ENCODE assay signal across 15 cellular contexts in genomic region chr12:14387472-14387871, GRCh38. TPM values are rescaled to one million over a fixed set of nuclear protein-coding genes. Genes with fewer than 3 reads are reported as not detected.
A peak's percentile ranks its signal among the peaks of the same experiment; 100 is the strongest.
DNase-seq lines count a peak whose midpoint lies in the region; ATAC-seq and TF ChIP-seq lines count a peak whose summit lies in the region.
"Had no signal": no experiment of that assay in that cellular context is flagged by ENCODE, and none has a peak within 500 bp of the region (broad histone marks: within the 10 kb centered on the region; RNA-seq: fewer than 3 reads in every experiment).

No MANE protein-coding gene starts in this region.

- peak overlapping the region; percentile 71 for H3K4me3 Mint-ChIP-seq in activated T-cell treated with anti-CD3 and anti-CD28 coated beads, Interleukin-2, amount 50 U/mL, for 24 hours
- H3K4me3 Mint-ChIP-seq in WTC11 (no peak overlapping the region), glutamatergic neuron (ENCODE audit: unreplicated experiment) (peak overlapping the region; percentile 15)
- H3K4me3 Mint-ChIP-seq in stimulated activated memory B cell treated with anti-CD40 and anti-IgM and Interleukin-4, amounts not matched to agents 10 μg/mL and 1 μg/mL and 100 μg/mL, for 72 hours, result peak overlapping the region; percentile 57

- H3K36me3 ChIP-seq in WERI-Rb-1, result no peaks in the 10 kb centered on the region

- H3K4me1 Mint-ChIP-seq in activated T-cell treated with anti-CD3 and anti-CD28 coated beads, Interleukin-2, amount 50 U/mL, for 24 hours (ENCODE audit: low read depth), result peaks cover 76% of the 10 kb centered on the region
- H3K4me1 Mint-ChIP-seq in WTC11 (peaks cover 79% of the 10 kb centered on the region), glutamatergic neuron (ENCODE audit: low read depth, unreplicated experiment) (peaks cover 35% of the 10 kb centered on the region)
- peaks cover 66% of the 10 kb centered on the region for H3K4me1 Mint-ChIP-seq in stimulated activated memory B cell treated with anti-CD40 and anti-IgM and Interleukin-4, amounts not matched to agents 10 μg/mL and 1 μg/mL and 100 μg/mL, for 72 hours

- ATAC-seq in WTC11, result no peak
- no peak for ATAC-seq in stimulated activated memory B cell treated with anti-CD40 and anti-IgM and Interleukin-4, amounts not matched to agents 10 μg/mL and 1 μg/mL and 100 μg/mL, for 72 hours
- ATAC-seq in HG02571 (IDR thresholded peaks at IDR 0.05; ENCODE audit: unreplicated experiment), result no peak

- peaks cover 59% of the 10 kb centered on the region for H3K36me3 Mint-ChIP-seq in activated T-cell treated with anti-CD3 and anti-CD28 coated beads, Interleukin-2, amount 50 U/mL, for 24 hours (ENCODE audit: low read depth)
- no peaks in the 10 kb centered on the region for H3K36me3 Mint-ChIP-seq in WTC11
- H3K36me3 Mint-ChIP-seq in glutamatergic neuron (ENCODE audit: unreplicated experiment), result peaks cover 3% of the 10 kb centered on the region
- peaks cover 54% of the 10 kb centered on the region for H3K36me3 Mint-ChIP-seq in stimulated activated memory B cell treated with anti-CD40 and anti-IgM and Interleukin-4, amounts not matched to agents 10 μg/mL and 1 μg/mL and 100 μg/mL, for 72 hours

- POLR2A ChIA-PET in WTC11 (lab: Charles Lee), result interaction anchor here (1.1 kb wide), 1 partner anchor 22 kb away, joined by 6 read pairs; no protein-coding TSS in a partner anchor

- no peak for TF ChIP-seq CTCF in WTC11 (IDR thresholded peaks at IDR 0.05)
- no peak for TF ChIP-seq CTCF in glutamatergic neuron (IDR thresholded peaks at IDR 0.05; ENCODE audit: partially characterized antibody, unreplicated experiment)
- TF ChIP-seq CTCF in WERI-Rb-1 (IDR thresholded peaks at IDR 0.05; ENCODE audit: low read depth, low read length), result no peak

- H3K27me3 Mint-ChIP-seq in activated T-cell treated with anti-CD3 and anti-CD28 coated beads, Interleukin-2, amount 50 U/mL, for 24 hours, result no peaks in the 10 kb centered on the region
- H3K27me3 Mint-ChIP-seq in WTC11 (ENCODE audit: low read depth) (no peaks in the 10 kb centered on the region), glutamatergic neuron (ENCODE audit: unreplicated experiment) (no peaks in the 10 kb centered on the region)
- H3K27me3 Mint-ChIP-seq in stimulated activated memory B cell treated with anti-CD40 and anti-IgM and Interleukin-4, amounts not matched to agents 10 μg/mL and 1 μg/mL and 100 μg/mL, for 72 hours, result no peaks in the 10 kb centered on the region

- no peak overlapping the region for H3K4me3 ChIP-seq in WERI-Rb-1 (ENCODE audit: low read depth, low read length)
- H3K4me3 ChIP-seq: tibial nerve had no signal

- peak overlapping the region; percentile 88 for H3K27ac Mint-ChIP-seq in activated T-cell treated with anti-CD3 and anti-CD28 coated beads, Interleukin-2, amount 50 U/mL, for 24 hours
- H3K27ac Mint-ChIP-seq in WTC11 (peak overlapping the region; percentile 88), glutamatergic neuron (ENCODE audit: unreplicated experiment) (no peak overlapping the region)
- peak overlapping the region; percentile 48 for H3K27ac Mint-ChIP-seq in stimulated activated memory B cell treated with anti-CD40 and anti-IgM and Interleukin-4, amounts not matched to agents 10 μg/mL and 1 μg/mL and 100 μg/mL, for 72 hours

- no peak overlapping the region for H3K27ac ChIP-seq in WERI-Rb-1

- CTCF ChIA-PET in WTC11 (lab: Charles Lee), result no interaction called here

- no peaks in the 10 kb centered on the region for H3K27me3 ChIP-seq in WERI-Rb-1 (ENCODE audit: insufficient read depth, low read depth, severe bottlenecking)
- H3K27me3 ChIP-seq: tibial nerve had no signal

- DNase-seq in activated T-cell treated with anti-CD3 and anti-CD28 coated beads, Interleukin-2, amount 50 U/mL, for 24 hours, result no peak
- DNase-seq in activated T-cell treated with anti-CD3 and anti-CD28 coated beads for 4 hours (no peak), WTC11 (ENCODE audit: low spot score) (no peak), glutamatergic neuron (no peak), WERI-Rb-1 (no peak), inferior parietal cortex (ENCODE audit: extremely low spot score) (no peak)
- DNase-seq: ACHN; activated effector memory CD4-positive, alpha-beta T cell treated with anti-CD3 and anti-CD28 coated beads, Interleukin-2, amount 50 U/mL, for 16 hours; NCI-H2029; NCI-H82; nucleus accumbens; SIG-M5 had no signal

- peaks cover 3% of the 10 kb centered on the region for H3K9me3 Mint-ChIP-seq in activated T-cell treated with anti-CD3 and anti-CD28 coated beads, Interleukin-2, amount 50 U/mL, for 24 hours
- H3K9me3 Mint-ChIP-seq in WTC11, result no peaks in the 10 kb centered on the region
- H3K9me3 Mint-ChIP-seq in glutamatergic neuron (ENCODE audit: unreplicated experiment), result peaks cover 4% of the 10 kb centered on the region
- H3K9me3 Mint-ChIP-seq in stimulated activated memory B cell treated with anti-CD40 and anti-IgM and Interleukin-4, amounts not matched to agents 10 μg/mL and 1 μg/mL and 100 μg/mL, for 72 hours, result peaks cover 4% of the 10 kb centered on the region

- no peaks in the 10 kb centered on the region for H3K9me3 ChIP-seq in WERI-Rb-1 (ENCODE audit: severe bottlenecking)
- H3K9me3 ChIP-seq: tibial nerve had no signal

TF ChIP-seq in WTC11, 78 proteins besides CTCF, POLR2A, EP300 and RAD21:
- TF ChIP-seq MXD4 (CRISPR knock-in tag; IDR thresholded peaks at IDR 0.05; ENCODE audit: borderline replicate concordance), result no peak
- TF ChIP-seq ZNF219 (CRISPR knock-in tag; IDR thresholded peaks at IDR 0.05; ENCODE audit: borderline replicate concordance), result no peak
- no peak for TF ChIP-seq ATF6 (CRISPR knock-in tag; IDR thresholded peaks at IDR 0.05)

RNA-seq across cellular contexts. Expression of gene ATF7IP, which starts 22.0 kb away (rescaled TPM):
- 141 to 169 TPM (median 167 TPM) in 3 replicates for total RNA-seq in WTC11 (2021)
- total RNA-seq in glutamatergic neuron (ENCODE audit: unreplicated experiment), result 204 TPM
